8 cellular contexts compared by ENCODE assay signal in genomic region chr12:11650697-11651281, GRCh38. TPM values are rescaled to one million over a fixed set of nuclear protein-coding genes. Genes with fewer than 3 reads are reported as not detected.
DNase-seq lines count a peak whose midpoint lies in the region; ATAC-seq and TF ChIP-seq lines count a peak whose summit lies in the region.

No MANE protein-coding gene starts in this region.

- dilution Hi-C loops in mammary epithelial cell (cut with HindIII; ENCODE audit: low sequenced_read_pairs), result no loop called here

- H3K9ac ChIP-seq in OCI-LY1 (ENCODE audit: low read length) (peak overlapping the region; percentile 76), mammary epithelial cell (ENCODE audit: insufficient read depth, low read length) (peak overlapping the region; percentile 99)

- no peak for TF ChIP-seq EP300 in stomach (IDR thresholded peaks at IDR 0.05)

- H3K27ac ChIP-seq in A673 (ENCODE audit: low read depth, low read length, poor library complexity, severe bottlenecking) (peak overlapping the region; percentile 98), OCI-LY1 (ENCODE audit: low read depth, low read length, poor library complexity, severe bottlenecking) (peak overlapping the region; percentile 90), mammary epithelial cell (ENCODE audit: insufficient read depth, low read depth, low read length) (peak overlapping the region; percentile 96), layer of hippocampus (ENCODE audit: low read depth, low read length) (peak overlapping the region; percentile 52), stomach (peak overlapping the region; percentile 47 to 99 (median 98))

- H3K4me3 ChIP-seq in A673 (ENCODE audit: low read depth, low read length, poor library complexity, severe bottlenecking) (peak overlapping the region; percentile 80), OCI-LY1 (ENCODE audit: low read depth, low read length, poor library complexity, severe bottlenecking) (peak overlapping the region; percentile 75), mammary epithelial cell (replicated peaks in 1 of 3; ENCODE audit: insufficient read depth in 1 of 3, low read depth in 2 of 3, low read length in 3 of 3) (peak overlapping the region; percentile 69 to 99 (median 92)), stomach (peak overlapping the region; percentile 68 to 89 (median 76))

- in situ Hi-C loops in GM18951 (cut with MboI; ENCODE audit: low sequenced_read_pairs, unreplicated experiment) (no loop called here), mammary epithelial cell (cut with MboI; ENCODE audit: low sequenced_read_pairs in 2 of 2) (no loop called here)

- BruUV-seq in A673 (replicated peaks; lab: Mats Ljungman, UMichigan) (TSS peak; percentile 46), mammary epithelial cell (replicated peaks; lab: Mats Ljungman, UMichigan) (TSS peak; percentile 28)

- H3K4me1 ChIP-seq in A673 (ENCODE audit: insufficient read depth, low read length, poor library complexity, severe bottlenecking), result peaks cover 24% of the 10 kb centered on the region
- H3K4me1 ChIP-seq in OCI-LY1 (ENCODE audit: insufficient read depth, low read length, severe bottlenecking), result peaks cover 41% of the 10 kb centered on the region
- peaks cover 21% of the 10 kb centered on the region for H3K4me1 ChIP-seq in mammary epithelial cell (ENCODE audit: insufficient read depth, low read length)
- H3K4me1 ChIP-seq in stomach, result peaks cover 29 to 58% (median 48%) of the 10 kb centered on the region in 4 donors

- no peaks in the 10 kb centered on the region for H3K27me3 ChIP-seq in A673 (replicated peaks; ENCODE audit: insufficient read depth, low read depth, low read length, poor library complexity)
- no peaks in the 10 kb centered on the region for H3K27me3 ChIP-seq in OCI-LY1 (ENCODE audit: insufficient read depth, low read length)
- no peaks in the 10 kb centered on the region for H3K27me3 ChIP-seq in mammary epithelial cell (ENCODE audit: insufficient read depth, low read length)
- no peaks in the 10 kb centered on the region for H3K27me3 ChIP-seq in layer of hippocampus (ENCODE audit: control insufficient read depth, insufficient read depth, low read length)
- H3K27me3 ChIP-seq in stomach, result no peaks in the 10 kb centered on the region

- H3F3A ChIP-seq in OCI-LY1 (ENCODE audit: insufficient read depth, low read length), result 0 out of 2 replicates have a peak, but pooled peaks cover 4% of the 10 kb centered on the region

- ATAC-seq in HG02852 (IDR thresholded peaks at IDR 0.05; ENCODE audit: unreplicated experiment) (no peak), HG03432 (IDR thresholded peaks at IDR 0.05; ENCODE audit: unreplicated experiment) (no peak)

- no peaks in the 10 kb centered on the region for H3K36me3 ChIP-seq in A673 (ENCODE audit: insufficient read depth, low read length, poor library complexity, severe bottlenecking)
- H3K36me3 ChIP-seq in OCI-LY1 (ENCODE audit: insufficient read depth, low read length), result no peaks in the 10 kb centered on the region
- H3K36me3 ChIP-seq in mammary epithelial cell (ENCODE audit: insufficient read depth, low read length), result no peaks in the 10 kb centered on the region
- no peaks in the 10 kb centered on the region for H3K36me3 ChIP-seq in stomach

- POLR2A ChIA-PET in A673 (lab: Charles Lee; ENCODE audit: low non-redundant PET), result no interaction called here

- peak overlapping the region; percentile 77 for H3K4me2 ChIP-seq in OCI-LY1 (ENCODE audit: low read length)
- peak overlapping the region; percentile 83 for H3K4me2 ChIP-seq in mammary epithelial cell (ENCODE audit: insufficient read depth, low read depth, low read length)

- peak; percentile 63 for DNase-seq in A673 (ENCODE audit: low spot score)
- DNase-seq in mammary epithelial cell, result peak; percentile 60
- no peak for DNase-seq in stomach

- intact Hi-C loops in A673 (cut with micrococcal nuclease; ENCODE audit: unreplicated experiment), result loop anchor here (5.0 to 10.0 kb wide), 6 partner anchors 67 to 367 kb away; no protein-coding TSS in a partner anchor
- intact Hi-C loops in mammary epithelial cell (cut with micrococcal nuclease), result loop anchor here (1.0 to 5.0 kb wide), 7 partner anchors 57 to 383 kb away; no protein-coding TSS in a partner anchor
- intact Hi-C loops in stomach (cut with DNase I; ENCODE audit: low total_unique reads), result no loop called here

- peaks cover under 1% of the 10 kb centered on the region for H3K9me3 ChIP-seq in A673 (ENCODE audit: low read depth, low read length, poor library complexity, severe bottlenecking)
- no peaks in the 10 kb centered on the region for H3K9me3 ChIP-seq in OCI-LY1 (ENCODE audit: low read length)
- no peaks in the 10 kb centered on the region for H3K9me3 ChIP-seq in mammary epithelial cell (replicated peaks; ENCODE audit: insufficient read depth, low read length)
- H3K9me3 ChIP-seq in stomach, result no peaks in the 10 kb centered on the region

- no peaks in the 10 kb centered on the region for H4K20me1 ChIP-seq in OCI-LY1 (ENCODE audit: insufficient read depth, low read length)
- H4K20me1 ChIP-seq in mammary epithelial cell (ENCODE audit: insufficient read depth, low read length), result no peaks in the 10 kb centered on the region

- TF ChIP-seq CTCF in A673 (conservative IDR thresholded peaks at IDR 0.05; ENCODE audit: low read depth, low read length) (peak; percentile 39; the same call in 1 of the 2 replicates), OCI-LY1 (IDR thresholded peaks at IDR 0.05; ENCODE audit: low read length) (no peak), mammary epithelial cell (conservative IDR thresholded peaks at IDR 0.05 in 1 of 2, IDR thresholded peaks at IDR 0.05 in 1 of 2; ENCODE audit: extremely low read depth in 1 of 2, insufficient read depth in 1 of 2, low read depth in 1 of 2, low read length in 2 of 2) (peak in 1 of 2 donors; percentile 21), stomach (IDR thresholded peaks at IDR 0.05) (no peak)

- peak; percentile 39 for TF ChIP-seq POLR2A in GM18951 (IDR thresholded peaks at IDR 0.05; ENCODE audit: extremely low read depth, insufficient read depth, insufficient read length)
- no peak for TF ChIP-seq POLR2A in stomach (IDR thresholded peaks at IDR 0.05)

- H2AFZ ChIP-seq in OCI-LY1 (ENCODE audit: low read length) (no peak overlapping the region), mammary epithelial cell (ENCODE audit: low read depth, low read length) (peak overlapping the region; percentile 31)

- whole genome bisulfite sequencing in mammary epithelial cell (ENCODE audit: low coverage, missing lambda C conversion rate), result 0% methylated on average over 9 of the region's 9 CpGs
- WGBS in stomach, 5 donors, result 1 to 3% (median 1%) methylated on average over 9 of the region's 9 CpGs

- H3K79me2 ChIP-seq in OCI-LY1 (ENCODE audit: insufficient read depth, low read length), result no peaks in the 10 kb centered on the region; the same call in 1 of the 2 replicates
- peaks cover 60% of the 10 kb centered on the region for H3K79me2 ChIP-seq in mammary epithelial cell (ENCODE audit: insufficient read depth, low read length)

- no peaks in the 10 kb centered on the region for H3K9me2 ChIP-seq in OCI-LY1 (ENCODE audit: low read depth, low read length)

- CTCF ChIA-PET in A673 (lab: Charles Lee), result no interaction called here
- CTCF ChIA-PET in mammary epithelial cell (lab: Charles Lee; ENCODE audit: low non-redundant PET), result no interaction called here

RNA-seq across cellular contexts. Expression of gene ETV6, which starts 1.3 kb away (rescaled TPM):
- total RNA-seq in A673 (2021) (27.4 and 32.4 TPM in 2 replicates), mammary epithelial cell (10 to 100 TPM; 16.7 to 28.3 TPM), stomach (10 to 100 TPM; 11.6 to 60.3 (median 19.1) TPM)
- polyA plus RNA-seq in mammary epithelial cell (6.3 TPM), stomach (1 to 10 TPM; 4.1 to 7.3 (median 4.4) TPM)
- 41.9 TPM for polyA minus RNA-seq in mammary epithelial cell
